ENCODE assay signal across 16 cellular contexts in genomic region chr2:33136570-33136969, GRCh38.
DNase-seq lines count a peak whose midpoint lies in the region; ATAC-seq and TF ChIP-seq lines count a peak whose summit lies in the region.
"Had no signal": no experiment of that assay in that cellular context is flagged by ENCODE, and none has a peak within 500 bp of the region (broad histone marks: within the 10 kb centered on the region; RNA-seq: fewer than 3 reads in every experiment).

No MANE protein-coding gene starts in this region.

- H3K27ac Mint-ChIP-seq in natural killer cell treated with Interleukin-12 subunit alpha and Interleukin-12 subunit beta and Interleukin-15 and Interleukin-18, amount 100 ng/mL, for 72 hours, result no peak overlapping the region
- H3K27ac Mint-ChIP-seq in natural killer cell (no peak overlapping the region), chondrocyte (ENCODE audit: unreplicated experiment) (peak overlapping the region; percentile 94), nephron (peak overlapping the region in 2 of 3 experiments; percentile 52 to 83), CD14-positive monocyte (peak overlapping the region in 1 of 7 donors; percentile 64)
- H3K27ac Mint-ChIP-seq: GM23338, T-helper 17 cell had no signal

- no peak for DNase-seq in natural killer cell treated with Interleukin-12 subunit alpha and Interleukin-12 subunit beta and Interleukin-15 and Interleukin-18, amount 100 ng/mL, for 72 hours (ENCODE audit: low spot score)
- no peak for DNase-seq in natural killer cell
- DNase-seq in chondrocyte (ENCODE audit: low spot score), result no peak
- no peak for DNase-seq in sciatic nerve (ENCODE audit: low spot score)
- no peak for DNase-seq in NCI-H1694 (lab: John Stamatoyannopoulos, UW)
- DNase-seq in CD14-positive monocyte (ENCODE audit: low spot score), result no peak
- DNase-seq: activated CD4-positive, alpha-beta T cell treated with anti-CD3 and anti-CD28 coated beads for 48 hours; activated T-cell treated with anti-CD3 and anti-CD28 coated beads, Interleukin-2, amount 50 U/mL, for 4 hours; amniotic stem cell; effector CD8-positive, alpha-beta T cell; left colon; T-helper 17 cell had no signal

- H3K27me3 Mint-ChIP-seq in natural killer cell treated with Interleukin-12 subunit alpha and Interleukin-12 subunit beta and Interleukin-15 and Interleukin-18, amount 100 ng/mL, for 72 hours, result peaks cover 3 to 16% of the 10 kb centered on the region in 2 donors
- H3K27me3 Mint-ChIP-seq in natural killer cell (ENCODE audit: low read depth in 2 of 2) (peaks cover 0 to 14% of the 10 kb centered on the region in 2 donors), chondrocyte (ENCODE audit: low read depth) (no peaks in the 10 kb centered on the region), nephron (ENCODE audit: low read depth) (peaks cover 3% of the 10 kb centered on the region), CD14-positive monocyte (ENCODE audit: low read depth in 3 of 3) (peaks cover 0 to 3% (median 2%) of the 10 kb centered on the region in 3 donors)

- no peaks in the 10 kb centered on the region for H3K9me3 Mint-ChIP-seq in natural killer cell treated with Interleukin-12 subunit alpha and Interleukin-12 subunit beta and Interleukin-15 and Interleukin-18, amount 100 ng/mL, for 72 hours
- H3K9me3 Mint-ChIP-seq in natural killer cell (peaks cover 0 to 2% of the 10 kb centered on the region in 2 donors), chondrocyte (ENCODE audit: low read depth) (no peaks in the 10 kb centered on the region), nephron (no peaks in the 10 kb centered on the region), CD14-positive monocyte (peaks cover 0 to 3% (median 0%) of the 10 kb centered on the region in 7 donors)
- H3K9me3 Mint-ChIP-seq: activated T-cell treated with anti-CD3 and anti-CD28 coated beads, Interleukin-2, amount 50 U/mL, for 4 hours; GM23338; neural crest cell had no signal

- no peaks in the 10 kb centered on the region for H3K36me3 Mint-ChIP-seq in natural killer cell treated with Interleukin-12 subunit alpha and Interleukin-12 subunit beta and Interleukin-15 and Interleukin-18, amount 100 ng/mL, for 72 hours
- H3K36me3 Mint-ChIP-seq in natural killer cell (no peaks in the 10 kb centered on the region), chondrocyte (ENCODE audit: low read depth) (peaks cover 11% of the 10 kb centered on the region), nephron (ENCODE audit: low read depth) (peaks cover 4% of the 10 kb centered on the region), CD14-positive monocyte (no peaks in the 10 kb centered on the region)

- TF ChIP-seq CTCF in natural killer cell (IDR thresholded peaks at IDR 0.05) (no peak), chondrocyte (IDR thresholded peaks at IDR 0.05) (no peak), nephron (IDR thresholded peaks at IDR 0.05; ENCODE audit: unreplicated experiment in 3 of 3) (no peak), CD14-positive monocyte (IDR thresholded peaks at IDR 0.05) (no peak)

- H3K4me1 Mint-ChIP-seq in natural killer cell treated with Interleukin-12 subunit alpha and Interleukin-12 subunit beta and Interleukin-15 and Interleukin-18, amount 100 ng/mL, for 72 hours (ENCODE audit: low read depth in 2 of 2), result peaks cover 0 to 8% of the 10 kb centered on the region in 2 donors
- H3K4me1 Mint-ChIP-seq in natural killer cell (no peaks in the 10 kb centered on the region), chondrocyte (ENCODE audit: low read depth) (peaks cover 81% of the 10 kb centered on the region), nephron (peaks cover 72% of the 10 kb centered on the region), CD14-positive monocyte (peaks cover 48% of the 10 kb centered on the region)

- ATAC-seq in natural killer cell treated with Interleukin-12 subunit alpha and Interleukin-12 subunit beta and Interleukin-15 and Interleukin-18, amount 100 ng/mL, for 72 hours, result peak in 1 of 2 donors; percentile 38
- ATAC-seq in natural killer cell, result no peak
- ATAC-seq in sciatic nerve, result no peak
- ATAC-seq in HG02623 (IDR thresholded peaks at IDR 0.05; ENCODE audit: unreplicated experiment), result no peak
- ATAC-seq: activated T-cell treated with anti-CD3 and anti-CD28 coated beads, Interleukin-2, amount 50 U/mL, for 4 hours; GM23338; left colon; T-helper 17 cell had no signal

- H3K4me3 Mint-ChIP-seq in natural killer cell treated with Interleukin-12 subunit alpha and Interleukin-12 subunit beta and Interleukin-15 and Interleukin-18, amount 100 ng/mL, for 72 hours, result peak overlapping the region; percentile 31
- H3K4me3 Mint-ChIP-seq in natural killer cell (no peak overlapping the region), chondrocyte (ENCODE audit: unreplicated experiment) (peak overlapping the region; percentile 85), nephron (peak overlapping the region in 2 of 3 experiments; percentile 39 to 87), CD14-positive monocyte (peak overlapping the region in 1 of 2 donors; percentile 71)
- H3K4me3 Mint-ChIP-seq: activated T-cell treated with anti-CD3 and anti-CD28 coated beads, Interleukin-2, amount 50 U/mL, for 4 hours; GM23338; neural crest cell; T-helper 17 cell had no signal

- intact Hi-C loops in natural killer cell (cut with micrococcal nuclease) (no loop called here), sciatic nerve (cut with DNase I) (no loop called here), CD14-positive monocyte (cut with micrococcal nuclease) (no loop called here)

Comparison
In these comparisons a context has a peak if more than half of its experiments do, and no peak if none do; other contexts are left out.
1. H3K27ac Mint-ChIP-seq: peak in chondrocyte (single experiment) and nephron (2 of 3); none in natural killer cell treated with Interleukin-12 subunit alpha and Interleukin-12 subunit beta and Interleukin-15 and Interleukin-18, amount 100 ng/mL, for 72 hours (0 of 2) and natural killer cell (0 of 2).